ENCODE assay signal across 34 cellular contexts in the genomic region with DNA sequence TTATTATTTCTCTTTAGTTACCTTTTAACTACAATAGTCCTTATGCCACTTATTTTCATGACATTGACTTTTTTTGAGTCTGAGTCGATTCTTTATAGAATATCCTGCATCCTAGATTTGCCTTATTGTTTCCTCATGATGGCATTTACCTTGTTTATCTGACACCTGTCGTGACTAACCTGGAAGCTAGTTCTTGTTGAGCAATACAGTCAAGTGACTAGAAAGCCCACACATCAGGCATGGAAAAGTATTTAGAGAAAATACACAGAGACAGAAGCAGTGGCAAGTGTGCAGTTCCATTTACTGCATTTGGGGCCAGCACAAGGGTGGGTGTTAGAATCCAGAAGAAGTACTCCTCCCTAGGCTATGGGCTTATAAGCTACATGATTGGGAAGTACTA.
"Had no signal": no experiment of that assay in that cellular context is flagged by ENCODE, and none has a peak within 500 bp of the region (broad histone marks: within the 10 kb centered on the region; RNA-seq: fewer than 3 reads in every experiment).

No MANE protein-coding gene starts in this region.

- H3K9me3 Mint-ChIP-seq: activated B cell treated with CpG ODN at 0.5 μM for 24 hours; activated CD4-positive, alpha-beta memory T cell treated with anti-CD3 and anti-CD28 coated beads for 36 hours; activated CD4-positive, alpha-beta T cell treated with anti-CD3 and anti-CD28 coated beads, Interleukin-2, amount 10 ng/mL, durations not matched to agents 24 days and 14 days; activated naive CD4-positive, alpha-beta T cell treated with anti-CD3 and anti-CD28 coated beads for 36 hours; activated naive CD4-positive, alpha-beta T cell treated with anti-CD3 and anti-CD28 coated beads, Interleukin-2, amount 50 U/mL, for 24 hours; activated naive CD8-positive, alpha-beta T cell treated with anti-CD3 and anti-CD28 coated beads for 36 hours; activated naive CD8-positive, alpha-beta T cell treated with anti-CD3 and anti-CD28 coated beads, Interleukin-2, amount 50 U/mL, for 24 hours; activated T-helper 1 cell treated with anti-CD3 and anti-CD28 coated beads, Interleukin-12 subunit alpha, Interleukin-12 subunit beta, Interleukin-2, Interleukin-4 antibody, amounts not matched to agents 30 ng/mL and 10 ng/mL and 1 ng/mL, durations not matched to agents 14 hours and 24 hours and 36 hours; activated T-helper 2 cell treated with anti-CD3 and anti-CD28 coated beads, Interferon-gamma antibody, Interleukin-2, Interleukin-4, amounts not matched to agents 10 μg/mL and 5 μg/mL and 100 μg/mL, durations not matched to agents 14 hours and 24 hours and 36 hours; dendritic cell treated with granulocyte-macrophage colony-stimulating factor and Interleukin-4, amounts not matched to agents 40 ng/mL and 50 ng/mL, for 4 days; T-cell; T-helper 1 cell treated with Interleukin-12 subunit alpha and Interleukin-12 subunit beta and Interleukin-4 antibody, amounts not matched to agents 30 μg/mL and 1 μg/mL, for 36 hours had no signal

- H3K27ac Mint-ChIP-seq: activated B cell treated with CpG ODN at 0.5 μM for 24 hours; activated CD4-positive, alpha-beta memory T cell treated with anti-CD3 and anti-CD28 coated beads for 36 hours; activated CD4-positive, alpha-beta T cell treated with anti-CD3 and anti-CD28 coated beads, Interleukin-2, amount 10 ng/mL, durations not matched to agents 24 days and 14 days; activated CD8-positive, alpha-beta memory T cell treated with anti-CD3 and anti-CD28 coated beads, Interleukin-2, amount 10 ng/mL, durations not matched to agents 7 days and 5 days; activated CD8-positive, alpha-beta T cell treated with anti-CD3 and anti-CD28 coated beads, Interleukin-2, amount 10 ng/mL, durations not matched to agents 7 days and 5 days; activated naive CD4-positive, alpha-beta T cell treated with anti-CD3 and anti-CD28 coated beads for 36 hours; activated naive CD4-positive, alpha-beta T cell treated with anti-CD3 and anti-CD28 coated beads, Interleukin-2, amount 50 U/mL, for 24 hours; activated naive CD8-positive, alpha-beta T cell treated with anti-CD3 and anti-CD28 coated beads for 36 hours; activated naive CD8-positive, alpha-beta T cell treated with anti-CD3 and anti-CD28 coated beads, Interleukin-2, amount 50 U/mL, for 24 hours; activated T-helper 1 cell treated with anti-CD3 and anti-CD28 coated beads, Interleukin-12 subunit alpha, Interleukin-12 subunit beta, Interleukin-2, Interleukin-4 antibody, amounts not matched to agents 30 ng/mL and 10 ng/mL and 1 ng/mL, durations not matched to agents 14 hours and 24 hours and 36 hours; activated T-helper 2 cell treated with anti-CD3 and anti-CD28 coated beads, Interferon-gamma antibody, Interleukin-2, Interleukin-4, amounts not matched to agents 10 μg/mL and 5 μg/mL and 100 μg/mL, durations not matched to agents 14 hours and 24 hours and 36 hours; dendritic cell treated with granulocyte-macrophage colony-stimulating factor and Interleukin-4, amounts not matched to agents 40 ng/mL and 50 ng/mL, for 4 days; endodermal cell; T-cell; T-helper 1 cell treated with Interleukin-12 subunit alpha and Interleukin-12 subunit beta and Interleukin-4 antibody, amounts not matched to agents 30 μg/mL and 1 μg/mL, for 36 hours had no signal

- H3K4me1 Mint-ChIP-seq: activated B cell treated with CpG ODN at 0.5 μM for 24 hours; activated CD4-positive, alpha-beta T cell treated with anti-CD3 and anti-CD28 coated beads, Interleukin-2, amount 10 ng/mL, durations not matched to agents 24 days and 14 days; activated CD8-positive, alpha-beta memory T cell treated with anti-CD3 and anti-CD28 coated beads, Interleukin-2, amount 10 ng/mL, durations not matched to agents 7 days and 5 days; activated naive CD4-positive, alpha-beta T cell treated with anti-CD3 and anti-CD28 coated beads, Interleukin-2, amount 50 U/mL, for 24 hours; activated naive CD8-positive, alpha-beta T cell treated with anti-CD3 and anti-CD28 coated beads for 36 hours; activated naive CD8-positive, alpha-beta T cell treated with anti-CD3 and anti-CD28 coated beads, Interleukin-2, amount 50 U/mL, for 24 hours; T-cell had no signal

- H3K27me3 ChIP-seq: adrenal gland, body of pancreas, cardiac muscle cell, colonic mucosa, dorsolateral prefrontal cortex, esophagus squamous epithelium had no signal

- H3K27me3 Mint-ChIP-seq: activated B cell treated with CpG ODN at 0.5 μM for 24 hours; activated CD4-positive, alpha-beta memory T cell treated with anti-CD3 and anti-CD28 coated beads for 36 hours; activated CD4-positive, alpha-beta T cell treated with anti-CD3 and anti-CD28 coated beads, Interleukin-2, amount 10 ng/mL, durations not matched to agents 24 days and 14 days; activated CD8-positive, alpha-beta memory T cell treated with anti-CD3 and anti-CD28 coated beads, Interleukin-2, amount 10 ng/mL, durations not matched to agents 7 days and 5 days; activated naive CD4-positive, alpha-beta T cell treated with anti-CD3 and anti-CD28 coated beads, Interleukin-2, amount 50 U/mL, for 24 hours; activated naive CD8-positive, alpha-beta T cell treated with anti-CD3 and anti-CD28 coated beads for 36 hours; activated naive CD8-positive, alpha-beta T cell treated with anti-CD3 and anti-CD28 coated beads, Interleukin-2, amount 50 U/mL, for 24 hours; dendritic cell treated with granulocyte-macrophage colony-stimulating factor and Interleukin-4, amounts not matched to agents 40 ng/mL and 50 ng/mL, for 4 days; T-cell had no signal

- H3K27ac ChIP-seq: adrenal gland, body of pancreas, cardiac muscle cell, colonic mucosa, dorsolateral prefrontal cortex, esophagus squamous epithelium, WERI-Rb-1 had no signal

- H3K4me1 ChIP-seq: adrenal gland, colonic mucosa, esophagus squamous epithelium had no signal

- H3K36me3 ChIP-seq: adrenal gland, colonic mucosa, WERI-Rb-1 had no signal

- H3K4me3 ChIP-seq: adrenal gland, body of pancreas, cardiac muscle cell, colonic mucosa, dorsolateral prefrontal cortex, esophagus squamous epithelium had no signal

- H3K9me3 ChIP-seq: adrenal gland, body of pancreas, colonic mucosa, esophagus squamous epithelium had no signal

- H3K4me3 Mint-ChIP-seq: activated B cell treated with CpG ODN at 0.5 μM for 24 hours; activated CD4-positive, alpha-beta memory T cell treated with anti-CD3 and anti-CD28 coated beads for 36 hours; activated CD4-positive, alpha-beta T cell treated with anti-CD3 and anti-CD28 coated beads, Interleukin-2, amount 10 ng/mL, durations not matched to agents 24 days and 14 days; activated CD8-positive, alpha-beta memory T cell treated with anti-CD3 and anti-CD28 coated beads, Interleukin-2, amount 10 ng/mL, durations not matched to agents 7 days and 5 days; activated CD8-positive, alpha-beta T cell treated with anti-CD3 and anti-CD28 coated beads, Interleukin-2, amount 10 ng/mL, durations not matched to agents 7 days and 5 days; activated naive CD4-positive, alpha-beta T cell treated with anti-CD3 and anti-CD28 coated beads for 36 hours; activated naive CD4-positive, alpha-beta T cell treated with anti-CD3 and anti-CD28 coated beads, Interleukin-2, amount 50 U/mL, for 24 hours; activated naive CD8-positive, alpha-beta T cell treated with anti-CD3 and anti-CD28 coated beads for 36 hours; activated naive CD8-positive, alpha-beta T cell treated with anti-CD3 and anti-CD28 coated beads, Interleukin-2, amount 50 U/mL, for 24 hours; activated T-helper 1 cell treated with anti-CD3 and anti-CD28 coated beads, Interleukin-12 subunit alpha, Interleukin-12 subunit beta, Interleukin-2, Interleukin-4 antibody, amounts not matched to agents 30 ng/mL and 10 ng/mL and 1 ng/mL, durations not matched to agents 14 hours and 24 hours and 36 hours; dendritic cell treated with granulocyte-macrophage colony-stimulating factor and Interleukin-4, amounts not matched to agents 40 ng/mL and 50 ng/mL, for 4 days; endodermal cell; T-cell; T-helper 1 cell treated with Interleukin-12 subunit alpha and Interleukin-12 subunit beta and Interleukin-4 antibody, amounts not matched to agents 30 μg/mL and 1 μg/mL, for 36 hours had no signal

- DNase-seq: activated B cell treated with CpG ODN at 0.5 μM for 24 hours; activated CD4-positive, alpha-beta memory T cell treated with anti-CD3 and anti-CD28 coated beads for 36 hours; activated CD4-positive, alpha-beta T cell treated with anti-CD3 and anti-CD28 coated beads, Interleukin-2, amount 10 ng/mL, durations not matched to agents 24 days and 14 days; activated CD8-positive, alpha-beta memory T cell treated with anti-CD3 and anti-CD28 coated beads, Interleukin-2, amount 10 ng/mL, durations not matched to agents 7 days and 5 days; activated CD8-positive, alpha-beta memory T cell treated with anti-CD3 and anti-CD28 coated beads, Interleukin-2, amount 50 U/mL, for 4 hours; activated CD8-positive, alpha-beta T cell treated with anti-CD3 and anti-CD28 coated beads, Interleukin-2, amount 10 ng/mL, durations not matched to agents 7 days and 5 days; activated effector memory CD4-positive, alpha-beta T cell treated with anti-CD3 and anti-CD28 coated beads, Interleukin-2, amount 50 U/mL, for 16 hours; activated naive CD4-positive, alpha-beta T cell treated with anti-CD3 and anti-CD28 coated beads for 36 hours; activated naive CD8-positive, alpha-beta T cell treated with anti-CD3 and anti-CD28 coated beads for 36 hours; activated naive CD8-positive, alpha-beta T cell treated with anti-CD3 and anti-CD28 coated beads, Interleukin-2, amount 50 U/mL, for 24 hours; activated T-cell treated with anti-CD3 and anti-CD28 coated beads, Interleukin-2, amount 50 U/mL, for 1 hour; activated T-cell treated with anti-CD3 and anti-CD28 coated beads, Interleukin-2, amount 50 U/mL, for 48 hours; adrenal gland; amygdala; aorta; body of pancreas; central memory CD4-positive, alpha-beta T cell; cerebellar nuclear complex; colonic mucosa; dorsolateral prefrontal cortex; effector memory CD4-positive, alpha-beta T cell; endodermal cell; erythroblast; esophagus squamous epithelium; SW 1271; T-cell; T-helper 9 cell; WERI-Rb-1 had no signal
